ENCODE assay signal across 1 cellular context in genomic region chr17:75096082-75096625, GRCh38.
TF ChIP-seq lines count a peak whose summit lies in the region.

No MANE protein-coding gene starts in this region.

TF ChIP-seq in HEK293, 187 proteins besides CTCF, POLR2A, EP300 and RAD21 (continued from another document):
- TF ChIP-seq ZSCAN4 (tag by site-specific recombination; IDR thresholded peaks at IDR 0.05), result no peak
- no peak for TF ChIP-seq ZSCAN23 (tag by site-specific recombination; IDR thresholded peaks at IDR 0.05)
- TF ChIP-seq ZNF664 (tag by site-specific recombination; IDR thresholded peaks at IDR 0.05), result no peak
- TF ChIP-seq PRDM10 (tag by site-specific recombination; IDR thresholded peaks at IDR 0.05), result peak; percentile 64
- TF ChIP-seq ZNF660 (tag by site-specific recombination; IDR thresholded peaks at IDR 0.05), result no peak
- TF ChIP-seq ZNF26 (tag by site-specific recombination; IDR thresholded peaks at IDR 0.05), result no peak
- TF ChIP-seq ZNF654 (tag by site-specific recombination; IDR thresholded peaks at IDR 0.05; ENCODE audit: low read depth), result no peak
- TF ChIP-seq ZNF692 (tag by site-specific recombination; IDR thresholded peaks at IDR 0.05), result no peak
- TF ChIP-seq ZNF404 (tag by site-specific recombination; IDR thresholded peaks at IDR 0.05), result no peak
- TF ChIP-seq ZFP3 (tag by site-specific recombination; IDR thresholded peaks at IDR 0.05; ENCODE audit: low read depth), result no peak
- no peak for TF ChIP-seq ZNF394 (tag by site-specific recombination; IDR thresholded peaks at IDR 0.05; ENCODE audit: borderline replicate concordance)
- TF ChIP-seq IKZF3 (tag by site-specific recombination; IDR thresholded peaks at IDR 0.05), result no peak
- TF ChIP-seq ZBTB1 (tag by site-specific recombination; IDR thresholded peaks at IDR 0.05), result no peak
- no peak for TF ChIP-seq KLF7 (tag by site-specific recombination; IDR thresholded peaks at IDR 0.05; ENCODE audit: borderline replicate concordance)
- TF ChIP-seq ZNF529 (tag by site-specific recombination; IDR thresholded peaks at IDR 0.05; ENCODE audit: insufficient replicate concordance), result no peak
